12 cellular contexts compared by ENCODE assay signal in genomic region chrX:79107891-79108718, GRCh38. TPM values are rescaled to one million over a fixed set of nuclear protein-coding genes. Genes with fewer than 3 reads are reported as not detected.
DNase-seq lines count a peak whose midpoint lies in the region; ATAC-seq and TF ChIP-seq lines count a peak whose summit lies in the region.
"Had no signal": no experiment of that assay in that cellular context is flagged by ENCODE, and none has a peak within 500 bp of the region (broad histone marks: within the 10 kb centered on the region; RNA-seq: fewer than 3 reads in every experiment).

No MANE protein-coding gene starts in this region.

- H3K27ac Mint-ChIP-seq in immature natural killer cell (peak overlapping the region; percentile 92 to 95 (median 94)), type B pancreatic cell (no peak overlapping the region)

- H3K4me1 ChIP-seq in Loucy (ENCODE audit: insufficient read depth, low read length, poor library complexity, severe bottlenecking) (peaks cover 34% of the 10 kb centered on the region), body of pancreas (no peaks in the 10 kb centered on the region)

- H3K9me3 Mint-ChIP-seq in immature natural killer cell, result peaks cover 0 to 1% (median 0%) of the 10 kb centered on the region in 6 donors
- H3K9me3 Mint-ChIP-seq in type B pancreatic cell, result no peaks in the 10 kb centered on the region

- no peak overlapping the region for H3K27ac ChIP-seq in body of pancreas

- H3K36me3 Mint-ChIP-seq in immature natural killer cell, result no peaks in the 10 kb centered on the region
- H3K36me3 Mint-ChIP-seq in type B pancreatic cell, result no peaks in the 10 kb centered on the region

- H4K20me1 ChIP-seq in Loucy (ENCODE audit: insufficient read depth, low read length, poor library complexity, severe bottlenecking), result no peaks in the 10 kb centered on the region

- H3K36me3 ChIP-seq in Loucy (ENCODE audit: insufficient read depth, low read length), result no peaks in the 10 kb centered on the region
- H3K36me3 ChIP-seq in body of pancreas (replicated peaks in 1 of 2; ENCODE audit: insufficient read depth in 1 of 2, low read depth in 2 of 2), result no peaks in the 10 kb centered on the region

- no peaks in the 10 kb centered on the region for H3K79me2 ChIP-seq in Loucy (ENCODE audit: insufficient read depth, low read length)

- H3K27me3 Mint-ChIP-seq in immature natural killer cell (ENCODE audit: low read depth in 3 of 3), result peaks cover 0 to 8% (median 0%) of the 10 kb centered on the region in 3 donors
- H3K27me3 Mint-ChIP-seq in type B pancreatic cell, result no peaks in the 10 kb centered on the region

- intact Hi-C loops in body of pancreas (cut with DNase I), result no loop called here

- TF ChIP-seq CTCF in GM13976 (IDR thresholded peaks at IDR 0.05; ENCODE audit: borderline replicate concordance, control extremely low read depth, extremely low read depth, insufficient read depth, missing control alignments) (no peak), Loucy (conservative IDR thresholded peaks at IDR 0.05; ENCODE audit: low read length) (no peak), body of pancreas (IDR thresholded peaks at IDR 0.05) (no peak), type B pancreatic cell (conservative IDR thresholded peaks at IDR 0.05) (no peak)

- ATAC-seq in GM21526 (IDR thresholded peaks at IDR 0.05; ENCODE audit: low FRiP score, unreplicated experiment), result peak; percentile 58
- no peak for ATAC-seq in body of pancreas
- ATAC-seq: HCT116 had no signal

- 68 to 69% methylated on average over 4 of the region's 4 CpGs for WGBS in body of pancreas, 2 donors

- peak overlapping the region; percentile 22 to 79 (median 57) for H3K4me3 Mint-ChIP-seq in immature natural killer cell
- H3K4me3 Mint-ChIP-seq in type B pancreatic cell, result no peak overlapping the region

- in situ Hi-C loops in GM13976 (cut with MboI; ENCODE audit: low sequenced_read_pairs, unreplicated experiment), result no loop called here

- peak; percentile 20 for DNase-seq in GM13976 (ENCODE audit: low spot score)
- DNase-seq in immature natural killer cell, result peak; percentile 52 to 58 (median 54)
- DNase-seq in NK-92 (lab: John Stamatoyannopoulos, UW; ENCODE audit: unreplicated experiment), result no peak
- DNase-seq in body of pancreas, result no peak
- DNase-seq in type B pancreatic cell (ENCODE audit: extremely low spot score, unreplicated experiment), result no peak
- DNase-seq in NCI-H146 treated with DMSO at 0.1 percent for 48 hours (lab: John Stamatoyannopoulos, UW; ENCODE audit: unreplicated experiment), result no peak
- DNase-seq: DMS53, head of caudate nucleus, NCI-H1436 had no signal

- no peaks in the 10 kb centered on the region for H3K27me3 ChIP-seq in Loucy (ENCODE audit: insufficient read depth, low read length, poor library complexity, severe bottlenecking)
- no peaks in the 10 kb centered on the region for H3K27me3 ChIP-seq in body of pancreas

- H3K9me2 ChIP-seq in Loucy (replicated peaks; ENCODE audit: low read depth, low read length), result no peaks in the 10 kb centered on the region

- no peak for TF ChIP-seq POLR2A in body of pancreas (IDR thresholded peaks at IDR 0.05)

- H3F3A ChIP-seq in Loucy (ENCODE audit: low read depth), result no peaks in the 10 kb centered on the region

- H3K9me3 ChIP-seq in Loucy (ENCODE audit: insufficient read depth, low read depth, low read length) (no peaks in the 10 kb centered on the region), body of pancreas (no peaks in the 10 kb centered on the region)

- H3K4me3 ChIP-seq in Loucy (ENCODE audit: low read length, poor library complexity, severe bottlenecking), result peak overlapping the region; percentile 42
- no peak overlapping the region for H3K4me3 ChIP-seq in body of pancreas

- H3K4me2 ChIP-seq in Loucy (ENCODE audit: low read depth, low read length, poor library complexity, severe bottlenecking), result peak overlapping the region; percentile 38

- no peak overlapping the region for H3K9ac ChIP-seq in Loucy (ENCODE audit: low read depth, low read length, poor library complexity, severe bottlenecking)

- H2AFZ ChIP-seq in Loucy (ENCODE audit: low read length), result peak overlapping the region; percentile 35; the same call in 1 of the 2 replicates

- peaks cover 29 to 41% of the 10 kb centered on the region in 2 donors for H3K4me1 Mint-ChIP-seq in immature natural killer cell
- H3K4me1 Mint-ChIP-seq in type B pancreatic cell (ENCODE audit: unreplicated experiment), result no peaks in the 10 kb centered on the region

RNA-seq across cellular contexts. Expression of gene GPR174, which starts 36.4 kb away (rescaled TPM):
- 1 to 10 TPM; 3.9 to 9.0 (median 5.0) TPM for polyA plus RNA-seq in immature natural killer cell
- total RNA-seq in body of pancreas (under 1 TPM; 0.26 to 0.33 TPM), type B pancreatic cell (ENCODE audit: low replicate concordance) (not detected in 2 replicates)

Comparison
In these comparisons a context has a peak if more than half of its experiments do, and no peak if none do; other contexts are left out.
1. DNase-seq: peak in GM13976 (single experiment) and immature natural killer cell (3 of 3); none in NK-92 (single experiment), body of pancreas (0 of 4), type B pancreatic cell (single experiment) and NCI-H146 treated with DMSO at 0.1 percent for 48 hours (single experiment).